Comparison of ENCODE assay signal across 8 cellular contexts in the genomic region with DNA sequence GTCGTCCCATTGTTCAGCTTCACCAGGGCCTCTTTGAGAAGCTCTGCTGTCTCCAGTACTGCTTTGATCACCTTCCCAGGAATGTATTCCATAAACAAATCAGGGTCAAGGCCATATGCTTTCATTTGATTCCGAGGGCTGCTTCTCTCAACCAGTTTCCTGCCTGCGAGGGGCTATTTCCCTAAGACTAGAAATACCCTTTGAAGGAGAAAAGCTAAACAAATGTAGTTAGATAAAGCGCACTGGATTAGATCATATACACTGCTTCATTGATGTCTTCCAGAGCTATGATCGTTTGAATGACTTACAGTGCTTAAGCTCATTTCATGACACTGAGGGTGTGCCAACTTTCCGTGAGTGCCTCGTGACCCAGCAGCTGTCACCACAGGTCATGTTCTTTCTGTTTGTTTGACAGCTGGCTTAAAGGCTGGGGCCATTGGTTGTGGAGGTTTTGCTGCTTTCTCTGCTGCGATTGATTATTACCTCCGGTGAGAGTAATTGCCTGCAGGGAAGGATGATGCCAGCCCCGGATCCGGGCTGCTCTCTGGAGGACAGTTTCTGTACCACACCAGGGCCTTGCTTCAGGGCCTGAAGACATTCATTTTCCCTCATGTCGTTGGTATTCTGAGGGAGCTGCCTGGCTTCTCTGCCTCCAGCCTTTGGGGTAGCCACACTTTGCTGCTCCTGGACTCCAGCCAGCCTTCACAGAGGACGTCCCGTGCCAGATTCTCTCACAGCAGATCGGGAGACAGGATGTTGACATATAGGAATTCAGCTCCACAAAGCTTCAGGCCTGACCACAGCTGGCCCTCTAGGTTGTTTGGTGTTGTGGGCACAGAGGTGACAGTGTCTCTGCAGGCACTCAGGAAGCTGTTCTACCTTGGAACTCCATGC. TPM values are rescaled to one million over a fixed set of nuclear protein-coding genes. Genes with fewer than 3 reads are reported as not detected.
A peak's percentile ranks its signal among the peaks of the same experiment; 100 is the strongest.
DNase-seq lines count a peak whose midpoint lies in the region; ATAC-seq and TF ChIP-seq lines count a peak whose summit lies in the region.
"Had no signal": no experiment of that assay in that cellular context is flagged by ENCODE, and none has a peak within 500 bp of the region (broad histone marks: within the 10 kb centered on the region; RNA-seq: fewer than 3 reads in every experiment).

No MANE protein-coding gene starts in this region.

- H3K36me3 ChIP-seq in hepatocyte (replicated peaks; ENCODE audit: insufficient read depth, low read depth) (no peaks in the 10 kb centered on the region), spleen (peaks cover 0 to 70% (median 59%) of the 10 kb centered on the region in 6 donors)

- H2AFZ ChIP-seq in hepatocyte, result no peak overlapping the region

- H3K4me2 ChIP-seq in hepatocyte, result peak overlapping the region; percentile 27

- TF ChIP-seq CTCF in LNCaP clone FGC (IDR thresholded peaks at IDR 0.05; ENCODE audit: control insufficient read depth, extremely low read depth, insufficient read depth), result no peak
- no peak for TF ChIP-seq CTCF in brain (conservative IDR thresholded peaks at IDR 0.05)
- TF ChIP-seq CTCF in hepatocyte (IDR thresholded peaks at IDR 0.05; ENCODE audit: poor library complexity), result no peak
- no peak for TF ChIP-seq CTCF in spleen (IDR thresholded peaks at IDR 0.05 in 8 of 11, conservative IDR thresholded peaks at IDR 0.05 in 3 of 11)

- ATAC-seq in GM18858 (IDR thresholded peaks at IDR 0.05; ENCODE audit: unreplicated experiment), result no peak

- peaks cover 74% of the 10 kb centered on the region for H3K4me1 Mint-ChIP-seq in brain

- DNase-seq in LNCaP clone FGC (ENCODE audit: low read depth), result peak; percentile 35
- peak; percentile 42 for DNase-seq in hepatocyte (ENCODE audit: low spot score)
- no peak for DNase-seq in spleen
- DNase-seq in NOMO-1 treated with DMSO at 0.1 percent for 48 hours (lab: John Stamatoyannopoulos, UW; ENCODE audit: unreplicated experiment), result no peak
- DNase-seq in NCI-H2227 treated with DMSO at 0.1 percent for 48 hours (lab: John Stamatoyannopoulos, UW), result no peak
- DNase-seq: MM.1S had no signal

- H3K4me3 ChIP-seq in LNCaP clone FGC (ENCODE audit: low read depth, low read length), result no peak overlapping the region
- H3K4me3 ChIP-seq in hepatocyte, result no peak overlapping the region
- no peak overlapping the region for H3K4me3 ChIP-seq in spleen

- H3K9me3 Mint-ChIP-seq in brain, result no peaks in the 10 kb centered on the region

- H3K4me1 ChIP-seq in hepatocyte (ENCODE audit: insufficient read depth) (peaks cover 58% of the 10 kb centered on the region), spleen (peaks cover 26 to 92% (median 72%) of the 10 kb centered on the region in 6 donors)

- peak overlapping the region in 3 of 5 experiments; percentile 55 to 94 (median 91) for H3K27ac Mint-ChIP-seq in brain

- peaks cover 28% of the 10 kb centered on the region for H3K79me2 ChIP-seq in hepatocyte

- H3K9me3 ChIP-seq in hepatocyte (ENCODE audit: low read depth), result no peaks in the 10 kb centered on the region
- H3K9me3 ChIP-seq in spleen, result no peaks in the 10 kb centered on the region

- H3K36me3 Mint-ChIP-seq in brain, result peaks cover 51% of the 10 kb centered on the region

- H3K9me2 ChIP-seq in hepatocyte (replicated peaks; ENCODE audit: insufficient read depth), result no peaks in the 10 kb centered on the region

- TF ChIP-seq POLR2A in spleen (IDR thresholded peaks at IDR 0.05), result no peak

- no peaks in the 10 kb centered on the region for H3K27me3 ChIP-seq in hepatocyte
- no peaks in the 10 kb centered on the region for H3K27me3 ChIP-seq in spleen (replicated peaks in 1 of 7)

- peak overlapping the region in 3 of 5 experiments; percentile 13 to 41 (median 14) for H3K4me3 Mint-ChIP-seq in brain

- no peaks in the 10 kb centered on the region for H4K20me1 ChIP-seq in hepatocyte (ENCODE audit: insufficient read depth, poor library complexity, severe bottlenecking)

- intact Hi-C loops in spleen (cut with DNase I; ENCODE audit: low total_unique reads), result loop anchor here (10.0 kb wide), 1 partner anchor 54 kb away; no protein-coding TSS in a partner anchor

- peak overlapping the region; percentile 89 for H3K27ac ChIP-seq in hepatocyte
- H3K27ac ChIP-seq in spleen, result peak overlapping the region in 5 of 8 donors; percentile 24 to 87 (median 78)

- WGBS in hepatocyte (ENCODE audit: low lambda C conversion rate, missing lambda C conversion rate), result 46% methylated on average over 15 of the region's 15 CpGs
- 60 to 80% (median 71%) methylated on average over 15 of the region's 15 CpGs for WGBS in spleen, 5 donors

- peaks cover 10% of the 10 kb centered on the region for H3K27me3 Mint-ChIP-seq in brain

RNA-seq across cellular contexts. Expression of a gene that starts 3.9 kb away (rescaled TPM):
- polyA plus RNA-seq in brain (ENCODE audit: insufficient read depth, low read depth, low replicate concordance), result 14.4 TPM
- 16.2 and 16.7 TPM in 2 replicates for total RNA-seq in hepatocyte
- polyA plus RNA-seq in hepatocyte, result 18.4 and 25.3 TPM in 2 replicates
- 10 to 100 TPM in 6 of 7 donors, 1 to 10 TPM in 1; 9.7 to 14.3 (median 11.2) TPM for total RNA-seq in spleen
- polyA plus RNA-seq in spleen, result 1 to 10 TPM; 5.1 to 8.8 (median 7.0) TPM

RNA-seq across cellular contexts. Expression of a gene that starts 21.3 kb away (rescaled TPM):
- polyA plus RNA-seq in brain (ENCODE audit: insufficient read depth, low read depth, low replicate concordance), result 127 TPM
- total RNA-seq in hepatocyte, result 55.0 and 58.7 TPM in 2 replicates
- polyA plus RNA-seq in hepatocyte, result 74.1 and 88.0 TPM in 2 replicates
- total RNA-seq in spleen, result 10 to 100 TPM in 5 of 7 donors, 1 to 10 TPM in 2; 7.2 to 21.4 (median 14.1) TPM
- 1 to 10 TPM; 3.9 to 6.6 (median 5.8) TPM for polyA plus RNA-seq in spleen

Comparison
In these comparisons a context has a peak if more than half of its experiments do, and no peak if none do; other contexts are left out.
1. DNase-seq: peak in LNCaP clone FGC (single experiment) and hepatocyte (single experiment); none in spleen (single experiment), NOMO-1 treated with DMSO at 0.1 percent for 48 hours (single experiment) and NCI-H2227 treated with DMSO at 0.1 percent for 48 hours (single experiment).